Comparison of ENCODE assay signal across 9 cellular contexts in the genomic region with DNA sequence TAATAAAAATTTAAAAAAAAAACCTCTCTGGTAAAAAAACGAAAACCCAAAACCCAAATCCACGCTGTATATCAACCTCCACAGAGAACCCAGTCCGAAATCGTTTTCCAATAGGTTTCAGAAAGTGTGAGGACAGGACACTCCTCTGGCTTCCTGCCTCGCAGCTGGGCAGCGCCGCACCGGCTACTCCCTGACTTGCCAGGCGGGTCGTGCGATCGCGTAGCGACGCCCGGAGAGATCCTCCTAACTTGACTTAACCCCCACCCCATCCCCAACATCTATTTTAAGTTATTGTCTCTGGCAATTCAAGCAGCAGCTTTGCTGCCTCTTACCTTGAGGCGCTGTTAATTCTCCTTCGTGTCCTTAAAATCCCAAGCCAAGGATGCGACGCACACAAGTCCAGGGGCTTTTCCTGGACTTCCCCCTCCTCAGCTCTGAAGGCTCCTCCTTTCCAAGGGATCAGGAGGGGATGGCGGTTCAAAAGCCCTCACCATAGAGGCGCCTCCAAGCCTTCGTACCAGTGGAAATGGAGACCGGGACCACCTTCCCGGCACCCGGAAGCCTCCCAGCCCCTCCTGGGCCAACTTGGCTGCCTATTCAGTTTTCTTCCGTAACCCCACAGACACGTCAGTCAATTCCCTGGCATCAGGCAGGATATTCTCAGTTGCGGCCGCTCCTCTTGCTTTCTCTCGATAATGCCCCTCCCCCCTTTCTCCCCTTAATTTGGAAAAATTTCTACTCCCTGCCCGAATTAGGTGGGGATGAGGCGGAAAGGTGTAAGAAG. TPM values are rescaled to one million over a fixed set of nuclear protein-coding genes. Genes with fewer than 3 reads are reported as not detected.
DNase-seq lines count a peak whose midpoint lies in the region; ATAC-seq and TF ChIP-seq lines count a peak whose summit lies in the region.
"Had no signal": no experiment of that assay in that cellular context is flagged by ENCODE, and none has a peak within 500 bp of the region (broad histone marks: within the 10 kb centered on the region; RNA-seq: fewer than 3 reads in every experiment).

No MANE protein-coding gene starts in this region.

- H3K27me3 Mint-ChIP-seq in osteocyte (ENCODE audit: unreplicated experiment): peaks cover 69% of the 10 kb centered on the region

- H3K4me3 ChIP-seq in epithelial cell of esophagus (ENCODE audit: low read length): peak overlapping the region; percentile 36

- no peak for TF ChIP-seq CTCF in epithelial cell of esophagus (IDR thresholded peaks at IDR 0.05; ENCODE audit: insufficient read depth, low read depth, low read length, missing control alignments)
- TF ChIP-seq CTCF in osteocyte (IDR thresholded peaks at IDR 0.05): no peak

- ATAC-seq in HG03135 (IDR thresholded peaks at IDR 0.05; ENCODE audit: unreplicated experiment): no peak

- DNase-seq in NK-92 treated with Interleukin-12 subunit alpha and Interleukin-12 subunit beta, amount 100 ng/mL, for 24 hours (lab: John Stamatoyannopoulos, UW): peak; percentile 8
- no peak for DNase-seq in NK-92 (lab: John Stamatoyannopoulos, UW; ENCODE audit: unreplicated experiment)
- DNase-seq in NCI-H510A treated with DMSO at 0.1 percent for 48 hours (lab: John Stamatoyannopoulos, UW): peak; percentile 4
- DNase-seq in epithelial cell of esophagus (ENCODE audit: low read depth): peak; percentile 35
- no peak for DNase-seq in osteocyte (ENCODE audit: extremely low spot score, unreplicated experiment)
- DNase-seq in mesenteric fat pad (ENCODE audit: low spot score): no peak
- no peak for DNase-seq in activated CD4-positive, alpha-beta T cell treated with anti-CD3 and anti-CD28 coated beads for 4 hours

- H3K4me3 Mint-ChIP-seq in osteocyte (ENCODE audit: unreplicated experiment): peak overlapping the region; percentile 64

- no peaks in the 10 kb centered on the region for H3K9me3 Mint-ChIP-seq in osteocyte (ENCODE audit: unreplicated experiment)

- H3K27ac Mint-ChIP-seq in osteocyte (ENCODE audit: unreplicated experiment): no peak overlapping the region

- H3K4me1 Mint-ChIP-seq in osteocyte (ENCODE audit: unreplicated experiment): peaks cover 13% of the 10 kb centered on the region

- no peaks in the 10 kb centered on the region for H3K36me3 Mint-ChIP-seq in osteocyte (ENCODE audit: unreplicated experiment)

RNA-seq across cellular contexts. Expression of gene LINGO2, which starts 0.6 kb away (rescaled TPM):
- total RNA-seq in osteocyte (not detected in 2 replicates), mesenteric fat pad (not detected)
- total RNA-seq: lung microvascular endothelial cell had no signal

Comparison
In these comparisons a context has a peak if more than half of its experiments do, and no peak if none do; other contexts are left out.
1. DNase-seq: peak in NK-92 treated with Interleukin-12 subunit alpha and Interleukin-12 subunit beta, amount 100 ng/mL, for 24 hours (single experiment), NCI-H510A treated with DMSO at 0.1 percent for 48 hours (single experiment) and epithelial cell of esophagus (single experiment); none in NK-92 (single experiment), osteocyte (single experiment), mesenteric fat pad (single experiment) and activated CD4-positive, alpha-beta T cell treated with anti-CD3 and anti-CD28 coated beads for 4 hours (0 of 2).